In the genomic region with DNA sequence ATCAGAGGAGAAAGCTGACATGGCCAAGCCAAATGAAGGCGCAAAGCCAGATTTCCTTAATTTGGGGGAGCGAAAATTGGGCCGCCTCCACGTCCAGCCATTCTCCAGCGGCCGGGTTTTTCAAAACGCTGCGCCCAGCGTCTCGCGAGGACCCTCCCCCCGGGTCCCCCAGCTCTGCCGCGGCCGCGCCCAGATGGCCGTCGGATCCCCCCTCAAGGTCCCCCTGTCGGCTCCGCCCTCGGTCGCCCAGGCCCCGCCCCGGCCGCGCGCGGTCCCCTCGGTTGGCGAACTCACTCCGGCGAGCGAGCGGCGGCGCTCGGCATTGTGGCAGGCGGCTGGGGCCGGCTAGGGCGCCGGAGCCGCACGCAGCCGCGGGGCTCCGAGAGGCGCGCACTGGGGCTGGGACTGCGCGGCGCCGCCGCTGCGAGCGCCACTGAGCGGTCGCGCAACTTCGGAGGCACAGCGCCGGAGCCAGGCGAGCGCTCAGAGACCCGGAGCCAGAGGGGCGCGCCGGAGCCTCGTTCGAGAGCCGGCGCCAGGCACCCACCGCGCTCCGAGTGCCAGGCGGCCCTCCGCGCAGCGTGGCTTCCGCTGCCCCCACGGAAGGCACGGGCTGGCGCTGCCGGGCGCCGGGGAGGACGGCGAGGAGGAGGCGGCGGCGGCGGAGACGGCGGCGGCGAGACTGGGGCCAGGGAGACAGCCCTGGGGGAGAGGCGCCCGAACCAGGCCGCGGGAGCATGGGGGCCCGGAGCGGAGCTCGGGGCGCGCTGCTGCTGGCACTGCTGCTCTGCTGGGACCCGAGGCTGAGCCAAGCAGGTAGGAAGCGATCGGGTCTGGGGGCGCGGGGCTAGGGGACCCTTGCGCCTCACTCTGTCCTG, we compare ENCODE assay signal across 1 cellular context.
A peak's percentile ranks its signal among the peaks of the same experiment; 100 is the strongest.
TF ChIP-seq lines count a peak whose summit lies in the region.

Gene UNC5B (plus strand): TSS at position 322 of the 878 bp plus-strand sequence. CDS start 416 bp downstream, at position 738.

TF ChIP-seq in Ishikawa, 13 proteins besides CTCF, POLR2A, EP300 and RAD21 (continued from another document):
- TF ChIP-seq, protein P1, sequence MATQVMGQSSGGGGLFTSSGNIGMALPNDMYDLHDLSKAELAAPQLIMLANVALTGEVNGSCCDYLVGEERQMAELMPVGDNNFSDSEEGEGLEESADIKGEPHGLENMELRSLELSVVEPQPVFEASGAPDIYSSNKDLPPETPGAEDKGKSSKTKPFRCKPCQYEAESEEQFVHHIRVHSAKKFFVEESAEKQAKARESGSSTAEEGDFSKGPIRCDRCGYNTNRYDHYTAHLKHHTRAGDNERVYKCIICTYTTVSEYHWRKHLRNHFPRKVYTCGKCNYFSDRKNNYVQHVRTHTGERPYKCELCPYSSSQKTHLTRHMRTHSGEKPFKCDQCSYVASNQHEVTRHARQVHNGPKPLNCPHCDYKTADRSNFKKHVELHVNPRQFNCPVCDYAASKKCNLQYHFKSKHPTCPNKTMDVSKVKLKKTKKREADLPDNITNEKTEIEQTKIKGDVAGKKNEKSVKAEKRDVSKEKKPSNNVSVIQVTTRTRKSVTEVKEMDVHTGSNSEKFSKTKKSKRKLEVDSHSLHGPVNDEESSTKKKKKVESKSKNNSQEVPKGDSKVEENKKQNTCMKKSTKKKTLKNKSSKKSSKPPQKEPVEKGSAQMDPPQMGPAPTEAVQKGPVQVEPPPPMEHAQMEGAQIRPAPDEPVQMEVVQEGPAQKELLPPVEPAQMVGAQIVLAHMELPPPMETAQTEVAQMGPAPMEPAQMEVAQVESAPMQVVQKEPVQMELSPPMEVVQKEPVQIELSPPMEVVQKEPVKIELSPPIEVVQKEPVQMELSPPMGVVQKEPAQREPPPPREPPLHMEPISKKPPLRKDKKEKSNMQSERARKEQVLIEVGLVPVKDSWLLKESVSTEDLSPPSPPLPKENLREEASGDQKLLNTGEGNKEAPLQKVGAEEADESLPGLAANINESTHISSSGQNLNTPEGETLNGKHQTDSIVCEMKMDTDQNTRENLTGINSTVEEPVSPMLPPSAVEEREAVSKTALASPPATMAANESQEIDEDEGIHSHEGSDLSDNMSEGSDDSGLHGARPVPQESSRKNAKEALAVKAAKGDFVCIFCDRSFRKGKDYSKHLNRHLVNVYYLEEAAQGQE (IDR thresholded peaks at IDR 0.05; ENCODE audit: low read depth) = no peak
- peak; percentile 96 for TF ChIP-seq ZBTB7A (IDR thresholded peaks at IDR 0.05; ENCODE audit: low read depth)
